Comparison of ENCODE assay signal across 6 cellular contexts in genomic region chr2:227960356-227960755, GRCh38.
"Had no signal": no experiment of that assay in that cellular context is flagged by ENCODE, and none has a peak within 500 bp of the region (broad histone marks: within the 10 kb centered on the region; RNA-seq: fewer than 3 reads in every experiment).

No MANE protein-coding gene starts in this region.

- H2AFZ ChIP-seq: GM23248 had no signal

- H3K36me3 ChIP-seq: HAP-1 had no signal

- H3K9me3 ChIP-seq: HAP-1 had no signal

- H3K9ac ChIP-seq: GM23248 had no signal

- DNase-seq: GM23248, GOT3, H7, HFFc6 had no signal

- H3K27ac ChIP-seq: GM23248, HL-60 had no signal

- H3K4me3 ChIP-seq: GM23248, HAP-1 had no signal
